8 cellular contexts compared by ENCODE assay signal in genomic region chr19:12666305-12667048, GRCh38. TPM values are rescaled to one million over a fixed set of nuclear protein-coding genes. Genes with fewer than 3 reads are reported as not detected.
DNase-seq lines count a peak whose midpoint lies in the region; ATAC-seq and TF ChIP-seq lines count a peak whose summit lies in the region.

TSS of gene MAN2B1 (minus strand) at chr19:12666742. CDS start at chr19:12666701, 41 bp downstream.
TSS of gene WDR83 (plus strand) at chr19:12666807. CDS start at chr19:12669791, 2,984 bp downstream.

- no peaks in the 10 kb centered on the region for H3K27me3 ChIP-seq in tibial nerve

- no peaks in the 10 kb centered on the region for H3K9me3 ChIP-seq in tibial nerve

- WGBS in tibial nerve, 2 donors = 1% methylated on average over 26 to 45 of the region's 46 CpGs

- peak in 1 of 2 donors; percentile 20 for TF ChIP-seq EP300 in tibial nerve (IDR thresholded peaks at IDR 0.05)

- ATAC-seq in GM21723 (IDR thresholded peaks at IDR 0.05; ENCODE audit: unreplicated experiment) = peak; percentile 42

- TF ChIP-seq POLR2A in NB4 (IDR thresholded peaks at IDR 0.05; ENCODE audit: extremely low read depth, insufficient read length) (peak; percentile 61), tibial nerve (IDR thresholded peaks at IDR 0.05) (peak in 1 of 2 donors; percentile 38)

- peak within 1 kb of the TSS; percentile 98 for H3K4me3 ChIP-seq in NB4 (ENCODE audit: low read depth, low read length)
- H3K4me3 ChIP-seq in tibial nerve = peak within 1 kb of the TSS; percentile 83 to 95 (median 87)

- intact Hi-C loops in cardiac septum (cut with DNase I) = loop anchor here (5.0 kb wide), 1 partner anchor 104 kb away; no protein-coding TSS in a partner anchor

- H3K4me1 ChIP-seq in tibial nerve = peaks cover 0 to 58% (median 33%) of the 10 kb centered on the region in 4 donors

- H3K27ac ChIP-seq in tibial nerve = peak within 1 kb of the TSS; percentile 58 to 91 (median 80)

- peaks cover 0 to 43% (median 15%) of the 10 kb centered on the region in 3 donors for H3K36me3 ChIP-seq in tibial nerve

- TF ChIP-seq CTCF in NB4 (IDR thresholded peaks at IDR 0.05; ENCODE audit: low read depth, low read length) (no peak), tibial nerve (IDR thresholded peaks at IDR 0.05) (no peak)

- peak; percentile 33 for DNase-seq in COR-L47 (lab: John Stamatoyannopoulos, UW)
- DNase-seq in NB4 (ENCODE audit: low read depth) = peak; percentile 82
- DNase-seq in T follicular helper cell (ENCODE audit: low read depth) = peak; percentile 69
- peak; percentile 73 for DNase-seq in activated naive CD8-positive, alpha-beta T cell treated with anti-CD3 and anti-CD28 coated beads, Interleukin-2, amount 50 U/mL, for 16 hours (ENCODE audit: low read depth, low spot score)
- DNase-seq in cardiac septum (ENCODE audit: low spot score) = peak; percentile 90
- peak; percentile 73 for DNase-seq in pons (ENCODE audit: low spot score)
- DNase-seq in tibial nerve (ENCODE audit: low spot score in 2 of 2) = peak; percentile 64 to 67

RNA-seq across cellular contexts. Expression of gene MAN2B1, which starts in this region (rescaled TPM):
- total RNA-seq in cardiac septum (20.6 TPM), tibial nerve (10 to 100 TPM; 48.5 to 89.4 (median 58.5) TPM)

RNA-seq across cellular contexts. Expression of gene WDR83, which starts in this region (rescaled TPM):
- total RNA-seq in cardiac septum (10.0 TPM), tibial nerve (10 to 100 TPM in 3 of 4 donors, 1 to 10 TPM in 1; 7.9 to 19.8 (median 16.8) TPM)

Comparison
In these comparisons a context has a peak if more than half of its experiments do, and no peak if none do; other contexts are left out.
1. Peak in every context shown above with its lines: DNase-seq, ATAC-seq, H3K4me3 ChIP-seq and H3K27ac ChIP-seq.
2. DNase-seq: peak in every context shown above with its lines; median percentile 90 in cardiac septum; 82 in NB4; 73 in activated naive CD8-positive, alpha-beta T cell treated with anti-CD3 and anti-CD28 coated beads, Interleukin-2, amount 50 U/mL, for 16 hours; 73 in pons; 69 in T follicular helper cell; 66 in tibial nerve; 33 in COR-L47.